ENCODE assay signal across 1 cellular context in the genomic region with DNA sequence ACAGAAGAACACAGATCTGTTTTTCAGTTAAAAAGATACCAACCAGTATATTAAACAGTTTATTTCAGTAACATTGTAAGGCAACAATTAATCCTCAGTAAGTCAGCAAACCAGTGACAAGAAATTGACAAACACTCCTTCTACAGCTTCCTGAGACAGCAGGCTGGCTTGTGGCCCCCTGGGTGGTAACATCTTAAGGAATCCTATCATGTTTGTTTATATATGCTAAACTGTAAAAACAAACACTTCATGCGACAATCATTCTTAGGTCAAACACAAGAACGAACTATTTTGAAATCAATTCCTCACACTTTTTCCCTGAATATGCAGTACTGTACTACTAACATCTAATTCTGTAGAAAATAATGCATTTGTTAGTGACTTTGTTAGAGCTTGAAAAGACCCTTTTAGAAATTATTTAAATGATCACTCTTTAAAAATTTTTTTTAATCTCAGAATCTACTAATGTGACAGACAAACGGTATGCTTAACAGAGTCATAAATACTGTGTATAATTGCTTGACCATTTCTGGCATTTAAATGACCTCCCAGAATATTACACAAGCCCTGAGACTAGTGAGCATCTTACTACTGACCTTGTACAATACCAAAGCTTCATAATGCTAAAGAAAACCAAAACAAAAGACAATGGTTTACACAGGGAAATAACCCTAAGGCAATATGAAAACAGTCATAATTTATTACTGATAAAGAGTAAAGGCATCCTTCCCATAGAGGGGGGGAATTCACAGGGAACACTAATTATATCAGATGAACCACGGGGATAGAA.
TF ChIP-seq lines count a peak whose summit lies in the region.

No MANE protein-coding gene starts in this region.

TF ChIP-seq in GM12878, 131 proteins besides CTCF, POLR2A, EP300 and RAD21:
- TF ChIP-seq, protein P1, sequence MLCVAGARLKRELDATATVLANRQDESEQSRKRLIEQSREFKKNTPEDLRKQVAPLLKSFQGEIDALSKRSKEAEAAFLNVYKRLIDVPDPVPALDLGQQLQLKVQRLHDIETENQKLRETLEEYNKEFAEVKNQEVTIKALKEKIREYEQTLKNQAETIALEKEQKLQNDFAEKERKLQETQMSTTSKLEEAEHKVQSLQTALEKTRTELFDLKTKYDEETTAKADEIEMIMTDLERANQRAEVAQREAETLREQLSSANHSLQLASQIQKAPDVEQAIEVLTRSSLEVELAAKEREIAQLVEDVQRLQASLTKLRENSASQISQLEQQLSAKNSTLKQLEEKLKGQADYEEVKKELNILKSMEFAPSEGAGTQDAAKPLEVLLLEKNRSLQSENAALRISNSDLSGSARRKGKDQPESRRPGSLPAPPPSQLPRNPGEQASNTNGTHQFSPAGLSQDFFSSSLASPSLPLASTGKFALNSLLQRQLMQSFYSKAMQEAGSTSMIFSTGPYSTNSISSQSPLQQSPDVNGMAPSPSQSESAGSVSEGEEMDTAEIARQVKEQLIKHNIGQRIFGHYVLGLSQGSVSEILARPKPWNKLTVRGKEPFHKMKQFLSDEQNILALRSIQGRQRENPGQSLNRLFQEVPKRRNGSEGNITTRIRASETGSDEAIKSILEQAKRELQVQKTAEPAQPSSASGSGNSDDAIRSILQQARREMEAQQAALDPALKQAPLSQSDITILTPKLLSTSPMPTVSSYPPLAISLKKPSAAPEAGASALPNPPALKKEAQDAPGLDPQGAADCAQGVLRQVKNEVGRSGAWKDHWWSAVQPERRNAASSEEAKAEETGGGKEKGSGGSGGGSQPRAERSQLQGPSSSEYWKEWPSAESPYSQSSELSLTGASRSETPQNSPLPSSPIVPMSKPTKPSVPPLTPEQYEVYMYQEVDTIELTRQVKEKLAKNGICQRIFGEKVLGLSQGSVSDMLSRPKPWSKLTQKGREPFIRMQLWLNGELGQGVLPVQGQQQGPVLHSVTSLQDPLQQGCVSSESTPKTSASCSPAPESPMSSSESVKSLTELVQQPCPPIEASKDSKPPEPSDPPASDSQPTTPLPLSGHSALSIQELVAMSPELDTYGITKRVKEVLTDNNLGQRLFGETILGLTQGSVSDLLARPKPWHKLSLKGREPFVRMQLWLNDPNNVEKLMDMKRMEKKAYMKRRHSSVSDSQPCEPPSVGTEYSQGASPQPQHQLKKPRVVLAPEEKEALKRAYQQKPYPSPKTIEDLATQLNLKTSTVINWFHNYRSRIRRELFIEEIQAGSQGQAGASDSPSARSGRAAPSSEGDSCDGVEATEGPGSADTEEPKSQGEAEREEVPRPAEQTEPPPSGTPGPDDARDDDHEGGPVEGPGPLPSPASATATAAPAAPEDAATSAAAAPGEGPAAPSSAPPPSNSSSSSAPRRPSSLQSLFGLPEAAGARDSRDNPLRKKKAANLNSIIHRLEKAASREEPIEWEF (IDR thresholded peaks at IDR 0.05; ENCODE audit: insufficient replicate concordance, low read depth, low read length) = no peak
- TF ChIP-seq HCFC1 (IDR thresholded peaks at IDR 0.05; ENCODE audit: low read length) = no peak
- TF ChIP-seq, protein P2, sequence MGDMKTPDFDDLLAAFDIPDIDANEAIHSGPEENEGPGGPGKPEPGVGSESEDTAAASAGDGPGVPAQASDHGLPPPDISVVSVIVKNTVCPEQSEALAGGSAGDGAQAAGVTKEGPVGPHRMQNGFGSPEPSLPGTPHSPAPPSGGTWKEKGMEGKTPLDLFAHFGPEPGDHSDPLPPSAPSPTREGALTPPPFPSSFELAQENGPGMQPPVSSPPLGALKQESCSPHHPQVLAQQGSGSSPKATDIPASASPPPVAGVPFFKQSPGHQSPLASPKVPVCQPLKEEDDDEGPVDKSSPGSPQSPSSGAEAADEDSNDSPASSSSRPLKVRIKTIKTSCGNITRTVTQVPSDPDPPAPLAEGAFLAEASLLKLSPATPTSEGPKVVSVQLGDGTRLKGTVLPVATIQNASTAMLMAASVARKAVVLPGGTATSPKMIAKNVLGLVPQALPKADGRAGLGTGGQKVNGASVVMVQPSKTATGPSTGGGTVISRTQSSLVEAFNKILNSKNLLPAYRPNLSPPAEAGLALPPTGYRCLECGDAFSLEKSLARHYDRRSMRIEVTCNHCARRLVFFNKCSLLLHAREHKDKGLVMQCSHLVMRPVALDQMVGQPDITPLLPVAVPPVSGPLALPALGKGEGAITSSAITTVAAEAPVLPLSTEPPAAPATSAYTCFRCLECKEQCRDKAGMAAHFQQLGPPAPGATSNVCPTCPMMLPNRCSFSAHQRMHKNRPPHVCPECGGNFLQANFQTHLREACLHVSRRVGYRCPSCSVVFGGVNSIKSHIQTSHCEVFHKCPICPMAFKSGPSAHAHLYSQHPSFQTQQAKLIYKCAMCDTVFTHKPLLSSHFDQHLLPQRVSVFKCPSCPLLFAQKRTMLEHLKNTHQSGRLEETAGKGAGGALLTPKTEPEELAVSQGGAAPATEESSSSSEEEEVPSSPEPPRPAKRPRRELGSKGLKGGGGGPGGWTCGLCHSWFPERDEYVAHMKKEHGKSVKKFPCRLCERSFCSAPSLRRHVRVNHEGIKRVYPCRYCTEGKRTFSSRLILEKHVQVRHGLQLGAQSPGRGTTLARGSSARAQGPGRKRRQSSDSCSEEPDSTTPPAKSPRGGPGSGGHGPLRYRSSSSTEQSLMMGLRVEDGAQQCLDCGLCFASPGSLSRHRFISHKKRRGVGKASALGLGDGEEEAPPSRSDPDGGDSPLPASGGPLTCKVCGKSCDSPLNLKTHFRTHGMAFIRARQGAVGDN (IDR thresholded peaks at IDR 0.05) = no peak
- no peak for TF ChIP-seq ETV6 (conservative IDR thresholded peaks at IDR 0.05 in 1 of 2, IDR thresholded peaks at IDR 0.05 in 1 of 2; ENCODE audit: borderline replicate concordance in 1 of 2, low read depth in 1 of 2)
- TF ChIP-seq ZBED1 (IDR thresholded peaks at IDR 0.05; ENCODE audit: borderline replicate concordance) = no peak
- no peak for TF ChIP-seq ZNF24 (IDR thresholded peaks at IDR 0.05)
- TF ChIP-seq, protein P3, sequence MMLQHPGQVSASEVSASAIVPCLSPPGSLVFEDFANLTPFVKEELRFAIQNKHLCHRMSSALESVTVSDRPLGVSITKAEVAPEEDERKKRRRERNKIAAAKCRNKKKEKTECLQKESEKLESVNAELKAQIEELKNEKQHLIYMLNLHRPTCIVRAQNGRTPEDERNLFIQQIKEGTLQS (IDR thresholded peaks at IDR 0.05; ENCODE audit: borderline replicate concordance, extremely low read depth, low read depth, low read length) = no peak
- no peak for TF ChIP-seq TARDBP (IDR thresholded peaks at IDR 0.05; ENCODE audit: borderline replicate concordance)
- no peak for TF ChIP-seq STAT1 (conservative IDR thresholded peaks at IDR 0.05)
- no peak for TF ChIP-seq BCL11A (IDR thresholded peaks at IDR 0.05; ENCODE audit: low read depth, low read length)
